16 cellular contexts compared by ENCODE assay signal in the genomic region with DNA sequence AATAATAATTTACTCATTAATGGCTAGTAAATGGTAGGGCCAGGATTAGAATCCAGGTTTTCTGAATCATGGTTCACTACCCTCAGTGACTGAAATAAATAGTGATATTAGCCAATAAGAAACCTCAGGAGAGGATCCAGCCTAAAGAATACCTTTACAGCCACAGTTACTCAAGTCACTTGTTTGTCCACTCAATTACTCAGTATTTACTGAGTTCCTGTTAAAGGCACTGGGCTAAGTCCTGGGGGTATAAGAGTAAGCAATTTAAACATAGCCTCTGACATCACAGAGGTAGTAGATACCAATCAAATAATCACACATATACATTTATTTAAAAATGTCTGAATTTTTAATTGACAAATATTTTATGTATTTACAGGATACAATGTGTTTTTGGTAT. TPM values are rescaled to one million over a fixed set of nuclear protein-coding genes. Genes with fewer than 3 reads are reported as not detected.
DNase-seq lines count a peak whose midpoint lies in the region; ATAC-seq and TF ChIP-seq lines count a peak whose summit lies in the region.
"Had no signal": no experiment of that assay in that cellular context is flagged by ENCODE, and none has a peak within 500 bp of the region (broad histone marks: within the 10 kb centered on the region; RNA-seq: fewer than 3 reads in every experiment).

No MANE protein-coding gene starts in this region.

- DNase-seq in DMS53 (lab: John Stamatoyannopoulos, UW) (peak; percentile 26), DMS53 treated with DMSO at 0.1 percent for 48 hours (lab: John Stamatoyannopoulos, UW; ENCODE audit: unreplicated experiment) (no peak), HuH-7 (ENCODE audit: low spot score) (peak; percentile 5), epithelial cell of esophagus (ENCODE audit: low read depth) (peak; percentile 53), renal cortical epithelial cell (ENCODE audit: low read depth) (peak; percentile 17), RWPE1 (ENCODE audit: low spot score) (no peak)
- DNase-seq: 8988T; CD8-positive, alpha-beta T cell; COR-L47; DMS 273 treated with DMSO at 0.1 percent for 48 hours; DMS79; GDM1; GM23248 had no signal

- CTCF ChIA-PET in RWPE1 (lab: Yijun Ruan, JAX), result no interaction called here

- H3K27ac ChIP-seq in RWPE1, result no peak overlapping the region
- H3K27ac ChIP-seq: BLaER1 treated with 17β-estradiol and CSF1 and Interleukin-3, amounts not matched to agents 10 nM and 100 nM; GM23248 had no signal

- ATAC-seq in HG03469 (IDR thresholded peaks at IDR 0.05; ENCODE audit: unreplicated experiment), result no peak
- ATAC-seq: CD8-positive, alpha-beta T cell had no signal

- POLR2A ChIA-PET in RWPE1 (lab: Yijun Ruan, JAX; ENCODE audit: low non-redundant PET), result no interaction called here

- no peak overlapping the region for H3K4me3 ChIP-seq in epithelial cell of esophagus (ENCODE audit: low read length)
- H3K4me3 ChIP-seq: BLaER1 treated with 17β-estradiol and CSF1 and Interleukin-3, amounts not matched to agents 10 nM and 100 nM; GM23248; HAP-1 had no signal

- TF ChIP-seq CTCF in epithelial cell of esophagus (IDR thresholded peaks at IDR 0.05; ENCODE audit: insufficient read depth, low read depth, low read length, missing control alignments), result no peak
- no peak for TF ChIP-seq CTCF in RWPE1 (conservative IDR thresholded peaks at IDR 0.05; ENCODE audit: low read depth)

RNA-seq across cellular contexts. Expression of gene GAB2, which starts 56.8 kb away (rescaled TPM):
- 10.6 and 11.0 TPM in 2 replicates for total RNA-seq in renal cortical epithelial cell

Comparison
In these comparisons a context has a peak if more than half of its experiments do, and no peak if none do; other contexts are left out.
1. DNase-seq: peak in DMS53 (single experiment), HuH-7 (single experiment), epithelial cell of esophagus (single experiment) and renal cortical epithelial cell (single experiment); none in DMS53 treated with DMSO at 0.1 percent for 48 hours (single experiment) and RWPE1 (single experiment).